ENCODE assay signal across 15 cellular contexts in the genomic region with DNA sequence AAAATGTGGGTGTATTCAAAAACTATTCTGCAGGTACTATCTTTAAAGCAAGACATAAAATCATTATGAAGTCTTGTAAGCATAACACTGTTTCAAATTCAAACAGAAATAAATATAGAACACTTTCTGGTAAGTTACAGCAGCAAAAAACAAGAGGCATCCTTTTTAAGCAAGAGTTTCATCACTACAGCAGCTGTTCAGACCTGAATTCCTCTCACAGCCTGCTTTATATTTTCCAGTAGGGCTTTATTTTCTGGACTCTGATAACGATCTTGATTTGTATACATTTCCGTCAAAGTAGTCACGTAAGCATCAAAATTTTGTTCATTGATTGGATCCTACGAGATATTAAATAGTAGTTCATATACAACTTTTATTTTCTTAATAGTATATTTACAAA.
DNase-seq lines count a peak whose midpoint lies in the region; ATAC-seq and TF ChIP-seq lines count a peak whose summit lies in the region.
"Had no signal": no experiment of that assay in that cellular context is flagged by ENCODE, and none has a peak within 500 bp of the region (broad histone marks: within the 10 kb centered on the region; RNA-seq: fewer than 3 reads in every experiment).

No MANE protein-coding gene starts in this region.

- no peaks in the 10 kb centered on the region for H3K36me3 ChIP-seq in muscle layer of colon (ENCODE audit: insufficient read depth, low read length)

- H3K4me1 ChIP-seq in muscle layer of colon (ENCODE audit: insufficient read depth, low read length): peaks cover 9% of the 10 kb centered on the region

- no peaks in the 10 kb centered on the region for H3K27me3 ChIP-seq in muscle layer of colon (ENCODE audit: control insufficient read depth in 1 of 2, insufficient read depth in 2 of 2, low read length in 2 of 2)

- peak overlapping the region; percentile 70 for H3K27ac ChIP-seq in muscle layer of colon (ENCODE audit: low read depth, low read length)

- H3K4me3 ChIP-seq in WI38 (ENCODE audit: low read depth, low read length) (peak overlapping the region; percentile 26; the same call in 1 of the 2 replicates), muscle layer of colon (ENCODE audit: low read depth in 1 of 2, low read length in 2 of 2) (no peak overlapping the region)

- TF ChIP-seq CTCF in WI38 (IDR thresholded peaks at IDR 0.05; ENCODE audit: low read depth, low read length): no peak

- DNase-seq in NCI-H2171 treated with DMSO at 0.1 percent for 48 hours (lab: John Stamatoyannopoulos, UW) (peak; percentile 50), NCI-H2171 (lab: John Stamatoyannopoulos, UW) (no peak), hepatic stellate cell (ENCODE audit: low spot score) (no peak)
- no peak for DNase-seq in activated CD4-positive, CD25-positive, alpha-beta regulatory T cell treated with anti-CD3 and anti-CD28 coated beads, Interleukin-2, amount 50 U/mL, for 72 hours
- DNase-seq: activated CD4-positive, alpha-beta T cell treated with anti-CD3 and anti-CD28 coated beads, Interleukin-2, amount 10 ng/mL, durations not matched to agents 24 days and 14 days; activated naive CD4-positive, alpha-beta T cell treated with anti-CD3 and anti-CD28 coated beads for 36 hours; GOT3; naive B cell; NCI-H526; stimulated activated CD4-positive, alpha-beta T cell treated with anti-CD3 and anti-CD28 coated beads, Interleukin-12 subunit alpha, Interleukin-12 subunit beta, amount 100 ng/mL, for 4 hours had no signal

- ATAC-seq in HG03439 (IDR thresholded peaks at IDR 0.05; ENCODE audit: unreplicated experiment) (no peak), GM21528 (IDR thresholded peaks at IDR 0.05; ENCODE audit: low FRiP score, unreplicated experiment) (no peak)
- ATAC-seq: stimulated activated effector memory CD8-positive, alpha-beta T cell treated with anti-CD3 and anti-CD28 coated beads, Interleukin-12 subunit alpha, Interleukin-12 subunit beta, amount 100 ng/mL, for 72 hours had no signal

- H3K9me3 ChIP-seq in muscle layer of colon (ENCODE audit: low read length): no peaks in the 10 kb centered on the region

- no peak overlapping the region for H3K9ac ChIP-seq in muscle layer of colon (ENCODE audit: low read length)
